Comparison of ENCODE assay signal across 13 cellular contexts in the genomic region with DNA sequence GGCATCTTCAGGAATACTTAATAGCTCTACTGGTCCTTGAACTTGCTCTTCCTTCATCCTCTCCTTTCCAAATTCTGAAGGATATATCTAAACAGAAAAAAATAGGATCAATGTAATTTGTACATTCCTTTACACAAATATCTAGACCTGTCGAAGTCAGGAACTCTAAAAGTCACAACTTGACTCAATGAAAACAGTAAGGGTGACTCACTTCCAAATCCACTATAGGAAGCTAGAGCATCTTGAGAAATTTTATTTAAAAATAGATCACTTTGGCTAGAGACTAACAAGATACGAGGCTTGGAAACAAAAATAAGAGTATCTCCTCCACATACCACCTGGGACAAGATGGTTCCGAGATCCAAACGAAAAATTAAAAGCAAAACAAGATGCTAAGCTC.
"Had no signal": no experiment of that assay in that cellular context is flagged by ENCODE, and none has a peak within 500 bp of the region (broad histone marks: within the 10 kb centered on the region; RNA-seq: fewer than 3 reads in every experiment).

No MANE protein-coding gene starts in this region.

- DNase-seq: activated CD4-positive, alpha-beta T cell treated with anti-CD3 and anti-CD28 coated beads, Interleukin-2, amount 50 U/mL, for 48 hours; activated gamma-delta T cell treated with Interleukin-2 at 50 U/mL for 16 hours; activated naive CD8-positive, alpha-beta T cell treated with anti-CD3 and anti-CD28 coated beads for 36 hours; activated T-cell treated with anti-CD3 and anti-CD28 coated beads, Interleukin-2, amount 50 U/mL, for 4 hours; anterior cingulate cortex; heart right ventricle; left lung; psoas muscle; stimulated activated CD4-positive, alpha-beta T cell treated with anti-CD3 and anti-CD28 coated beads, Interleukin-12 subunit alpha, Interleukin-12 subunit beta, amount 100 ng/mL, for 4 hours; stimulated activated naive CD8-positive, alpha-beta T cell treated with anti-CD3 and anti-CD28 coated beads, Interleukin-15, Interleukin-2, amounts not matched to agents 100 U/mL and 50 U/mL, for 24 hours had no signal

- H3K27ac Mint-ChIP-seq: activated naive CD8-positive, alpha-beta T cell treated with anti-CD3 and anti-CD28 coated beads for 36 hours; nephron had no signal

- H3K4me3 Mint-ChIP-seq: activated naive CD8-positive, alpha-beta T cell treated with anti-CD3 and anti-CD28 coated beads for 36 hours; activated T-cell treated with anti-CD3 and anti-CD28 coated beads, Interleukin-2, amount 50 U/mL, for 4 hours; nephron had no signal

- H3K9me3 Mint-ChIP-seq: activated naive CD8-positive, alpha-beta T cell treated with anti-CD3 and anti-CD28 coated beads for 36 hours; activated T-cell treated with anti-CD3 and anti-CD28 coated beads, Interleukin-2, amount 50 U/mL, for 4 hours had no signal

- ATAC-seq: activated CD4-positive, CD25-positive, alpha-beta regulatory T cell treated with anti-CD3 and anti-CD28 coated beads, Interleukin-2, amount 50 U/mL, for 24 hours; activated T-cell treated with anti-CD3 and anti-CD28 coated beads, Interleukin-2, amount 50 U/mL, for 4 hours; heart right ventricle; left lung; sciatic nerve; stimulated activated naive CD8-positive, alpha-beta T cell treated with anti-CD3 and anti-CD28 coated beads, Interleukin-15, Interleukin-2, amounts not matched to agents 100 U/mL and 50 U/mL, for 24 hours had no signal

- H3K27me3 Mint-ChIP-seq: activated naive CD8-positive, alpha-beta T cell treated with anti-CD3 and anti-CD28 coated beads for 36 hours had no signal

- H3K4me1 Mint-ChIP-seq: nephron had no signal
